In the genomic region with DNA sequence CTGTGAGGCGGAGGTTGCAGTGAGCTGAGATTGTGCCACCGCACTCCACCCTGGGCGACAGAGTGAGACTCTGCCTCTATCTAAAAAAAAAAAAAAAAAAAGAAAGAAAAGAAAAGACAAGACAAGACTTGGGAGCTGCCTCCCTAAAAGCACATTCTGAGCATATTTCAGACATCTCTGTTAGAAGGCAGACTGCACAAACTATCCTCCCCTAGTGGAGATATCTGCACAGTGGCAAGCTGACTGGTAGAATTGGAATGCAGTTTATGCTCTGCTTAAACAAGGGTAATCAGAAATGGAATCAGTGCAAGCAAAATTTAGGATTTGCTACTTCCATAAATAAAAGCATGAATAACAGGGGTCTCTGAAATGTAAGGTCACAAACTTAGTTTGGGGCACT, we compare ENCODE assay signal across 14 cellular contexts. TPM values are rescaled to one million over a fixed set of nuclear protein-coding genes. Genes with fewer than 3 reads are reported as not detected.
DNase-seq lines count a peak whose midpoint lies in the region; TF ChIP-seq lines count a peak whose summit lies in the region.
"Had no signal": no experiment of that assay in that cellular context is flagged by ENCODE, and none has a peak within 500 bp of the region (broad histone marks: within the 10 kb centered on the region; RNA-seq: fewer than 3 reads in every experiment).

No MANE protein-coding gene starts in this region.

- H3K4me1 ChIP-seq in Caco-2 (peaks cover 14% of the 10 kb centered on the region), ovary (ENCODE audit: insufficient read depth) (no peaks in the 10 kb centered on the region)

- H3K36me3 ChIP-seq in Caco-2 (ENCODE audit: control insufficient read depth, insufficient read depth, low read length) (no peaks in the 10 kb centered on the region), ovary (no peaks in the 10 kb centered on the region)

- H3K27ac Mint-ChIP-seq in Caco-2 (ENCODE audit: unreplicated experiment) (no peak overlapping the region), nephron (no peak overlapping the region)
- no peak overlapping the region for H3K27ac Mint-ChIP-seq in activated CD4-positive, alpha-beta T cell treated with anti-CD3 and anti-CD28 coated beads, Interleukin-2, amount 10 ng/mL, durations not matched to agents 7 days and 5 days

- BruUV-seq in Caco-2 (replicated peaks; lab: Mats Ljungman, UMichigan), result no TSS peak

- H3K9me3 ChIP-seq in Caco-2 (no peaks in the 10 kb centered on the region), ovary (no peaks in the 10 kb centered on the region)
- H3K9me3 ChIP-seq: mucosa of descending colon had no signal

- TF ChIP-seq POLR2A in ovary (IDR thresholded peaks at IDR 0.05), result no peak

- intact Hi-C loops in Caco-2 (cut with micrococcal nuclease; ENCODE audit: unreplicated experiment), result no loop called here
- intact Hi-C loops in ovary (cut with DNase I), result no loop called here
- intact Hi-C loops in posterior vena cava (cut with DNase I), result no loop called here

- 28 to 66% (median 50%) methylated on average over 3 of the region's 3 CpGs for WGBS in ovary, 3 donors

- no peak for TF ChIP-seq EP300 in ovary (IDR thresholded peaks at IDR 0.05)

- H3K4me1 Mint-ChIP-seq in Caco-2 (ENCODE audit: low read depth, unreplicated experiment) (peaks cover 9% of the 10 kb centered on the region), nephron (peaks cover 5% of the 10 kb centered on the region)
- no peaks in the 10 kb centered on the region for H3K4me1 Mint-ChIP-seq in activated CD4-positive, alpha-beta T cell treated with anti-CD3 and anti-CD28 coated beads, Interleukin-2, amount 10 ng/mL, durations not matched to agents 7 days and 5 days

- POLR2A ChIA-PET in Caco-2 (lab: Charles Lee), result no interaction called here
- POLR2A ChIA-PET in activated CD4-positive, alpha-beta T cell treated with anti-CD3 and anti-CD28 coated beads, Interleukin-2, amount 10 ng/mL, durations not matched to agents 7 days and 5 days (lab: Charles Lee), result interaction anchor here (0.6 kb wide), 1 partner anchor 37 kb away, joined by 3 read pairs; no protein-coding TSS in a partner anchor

- no peak overlapping the region for H3K4me3 Mint-ChIP-seq in Caco-2 (ENCODE audit: unreplicated experiment)
- H3K4me3 Mint-ChIP-seq in nephron, result no peak overlapping the region
- H3K4me3 Mint-ChIP-seq in activated CD4-positive, alpha-beta T cell treated with anti-CD3 and anti-CD28 coated beads, Interleukin-2, amount 10 ng/mL, durations not matched to agents 7 days and 5 days, result no peak overlapping the region
- H3K4me3 Mint-ChIP-seq: H9 had no signal

- TF ChIP-seq CTCF in Caco-2 (IDR thresholded peaks at IDR 0.05; ENCODE audit: insufficient read depth in 1 of 2, low read depth in 1 of 2, low read length in 1 of 2, severe bottlenecking in 1 of 2, unreplicated experiment in 1 of 2) (peak; percentile 28 to 51), nephron (IDR thresholded peaks at IDR 0.05; ENCODE audit: unreplicated experiment in 3 of 3) (peak in 2 of 3 experiments; percentile 19 to 27), ovary (IDR thresholded peaks at IDR 0.05) (no peak)

- H3K27me3 Mint-ChIP-seq in Caco-2 (ENCODE audit: insufficient read depth, unreplicated experiment) (no peaks in the 10 kb centered on the region), nephron (ENCODE audit: low read depth) (peaks cover 8% of the 10 kb centered on the region)
- H3K27me3 Mint-ChIP-seq in activated CD4-positive, alpha-beta T cell treated with anti-CD3 and anti-CD28 coated beads, Interleukin-2, amount 10 ng/mL, durations not matched to agents 7 days and 5 days, result peaks cover 9% of the 10 kb centered on the region

- H3K4me3 ChIP-seq in Caco-2 (ENCODE audit: low read depth, low read length), result no peak overlapping the region
- no peak overlapping the region for H3K4me3 ChIP-seq in ovary
- H3K4me3 ChIP-seq: GM12878, mucosa of descending colon, SK-N-MC had no signal

- no peaks in the 10 kb centered on the region for H3K27me3 ChIP-seq in Caco-2 (replicated peaks; ENCODE audit: control insufficient read depth, insufficient read depth, low read length)
- H3K27me3 ChIP-seq in ovary, result no peaks in the 10 kb centered on the region

- DNase-seq in Caco-2 (peak in 1 of 2 experiments; percentile 23), NCI-H226 (peak; percentile 68), epidermal melanocyte (ENCODE audit: insufficient read length, low spot score) (peak; percentile 44), ovary (no peak), DMS79 (lab: John Stamatoyannopoulos, UW) (no peak), posterior vena cava (ENCODE audit: low spot score) (no peak)
- DNase-seq in activated CD4-positive, alpha-beta T cell treated with anti-CD3 and anti-CD28 coated beads, Interleukin-2, amount 10 ng/mL, durations not matched to agents 7 days and 5 days, result no peak
- DNase-seq: activated T-cell treated with anti-CD3 and anti-CD28 coated beads, Interleukin-2, amount 50 U/mL, for 1 hour; anterior cingulate cortex; H9; mucosa of descending colon had no signal

- no peak overlapping the region for H3K27ac ChIP-seq in ovary
- H3K27ac ChIP-seq: SK-N-MC had no signal

- H3K36me3 Mint-ChIP-seq in Caco-2 (ENCODE audit: insufficient read depth, unreplicated experiment) (peaks cover 1% of the 10 kb centered on the region), nephron (ENCODE audit: low read depth) (no peaks in the 10 kb centered on the region)
- H3K36me3 Mint-ChIP-seq in activated CD4-positive, alpha-beta T cell treated with anti-CD3 and anti-CD28 coated beads, Interleukin-2, amount 10 ng/mL, durations not matched to agents 7 days and 5 days (ENCODE audit: low read depth), result no peaks in the 10 kb centered on the region

- no peaks in the 10 kb centered on the region for H3K9me3 Mint-ChIP-seq in Caco-2 (ENCODE audit: unreplicated experiment)
- H3K9me3 Mint-ChIP-seq in nephron, result no peaks in the 10 kb centered on the region
- no peaks in the 10 kb centered on the region for H3K9me3 Mint-ChIP-seq in activated CD4-positive, alpha-beta T cell treated with anti-CD3 and anti-CD28 coated beads, Interleukin-2, amount 10 ng/mL, durations not matched to agents 7 days and 5 days
- H3K9me3 Mint-ChIP-seq: H9 had no signal

- CTCF ChIA-PET in Caco-2 (lab: Charles Lee), result interaction anchor here (1.1 kb wide), 1 partner anchor 104 kb away, joined by 5 read pairs; no protein-coding TSS in a partner anchor
- CTCF ChIA-PET in activated CD4-positive, alpha-beta T cell treated with anti-CD3 and anti-CD28 coated beads, Interleukin-2, amount 10 ng/mL, durations not matched to agents 7 days and 5 days (lab: Charles Lee), result interaction anchor here (0.9 to 1.0 kb wide), 2 partner anchors 24 to 79 kb away, joined by 3 read pairs; no protein-coding TSS in a partner anchor

RNA-seq across cellular contexts. Expression of a gene that starts 31.8 kb away (rescaled TPM):
- total RNA-seq in Caco-2 (2022), result 3.5 and 5.5 TPM in 2 replicates
- total RNA-seq in ovary, result 10 to 100 TPM; 14.2 to 43.9 (median 32.1) TPM
- 10 to 100 TPM; 19.4 to 62.4 TPM for polyA plus RNA-seq in ovary
- under 1 TPM; 0.32 to 0.38 TPM for total RNA-seq in posterior vena cava
- total RNA-seq in activated CD4-positive, alpha-beta T cell treated with anti-CD3 and anti-CD28 coated beads, Interleukin-2, amount 10 ng/mL, durations not matched to agents 7 days and 5 days, result under 1 TPM; 0.37 to 0.42 TPM
- total RNA-seq: GM12878 had no signal

Comparison
In these comparisons a context has a peak if more than half of its experiments do, and no peak if none do; other contexts are left out.
1. DNase-seq: peak in NCI-H226 (single experiment) and epidermal melanocyte (single experiment); none in ovary (0 of 5), DMS79 (single experiment), posterior vena cava (single experiment) and activated CD4-positive, alpha-beta T cell treated with anti-CD3 and anti-CD28 coated beads, Interleukin-2, amount 10 ng/mL, durations not matched to agents 7 days and 5 days (single experiment).
2. CTCF ChIP-seq: peak in Caco-2 (2 of 2) and nephron (2 of 3); none in ovary (0 of 3).